In genomic region chr5:24388448-24388847, GRCh38 we compare ENCODE assay signal across 33 cellular contexts.
DNase-seq lines count a peak whose midpoint lies in the region; ATAC-seq, FAIRE-seq and TF ChIP-seq lines count a peak whose summit lies in the region.
"Had no signal": no experiment of that assay in that cellular context is flagged by ENCODE, and none has a peak within 500 bp of the region (broad histone marks: within the 10 kb centered on the region; RNA-seq: fewer than 3 reads in every experiment).

No MANE protein-coding gene starts in this region.

- H4K91ac ChIP-seq in trophoblast cell (ENCODE audit: low read depth, low read length) = peak overlapping the region; percentile 39

- BruUV-seq in HepG2 (replicated peaks; lab: Mats Ljungman, UMichigan) = no TSS peak

- H3K4ac ChIP-seq in trophoblast cell (ENCODE audit: low read depth, low read length) = peak overlapping the region; percentile 7

- H2BK120ac ChIP-seq in trophoblast cell (ENCODE audit: insufficient read depth, low read length, poor library complexity) = no peak overlapping the region

- ATAC-seq in HepG2 (peak; percentile 56), right lobe of liver (no peak), GM18861 (IDR thresholded peaks at IDR 0.05; ENCODE audit: unreplicated experiment) (no peak), HG02642 (IDR thresholded peaks at IDR 0.05; ENCODE audit: poor library complexity, unreplicated experiment) (no peak)
- ATAC-seq: A549; CD8-positive, alpha-beta T cell had no signal

- no peak for TF ChIP-seq POLR2A in HepG2 (IDR thresholded peaks at IDR 0.05; ENCODE audit: insufficient read depth in 1 of 2, low read depth in 2 of 2, low read length in 2 of 2)
- TF ChIP-seq POLR2A in right lobe of liver (IDR thresholded peaks at IDR 0.05) = no peak

- WGBS in HepG2 (ENCODE audit: low lambda C conversion rate) = 27% methylated on average over 2 of the region's 5 CpGs
- WGBS in right lobe of liver (ENCODE audit: insufficient coverage, low coverage, low lambda C conversion rate, missing lambda C conversion rate) = 84% methylated on average over 5 of the region's 5 CpGs
- no CpG with 5 or more reads among the region's 5 CpGs for WGBS in trophoblast cell (ENCODE audit: extremely low coverage, insufficient coverage, insufficient read length)

- no peak overlapping the region for H2AK5ac ChIP-seq in trophoblast cell (ENCODE audit: low read length)

- peak overlapping the region; percentile 55 for H2BK12ac ChIP-seq in trophoblast cell (ENCODE audit: low read length)

- no peaks in the 10 kb centered on the region for H4K20me1 ChIP-seq in HepG2 (ENCODE audit: insufficient read depth, low read length)
- H4K20me1 ChIP-seq: BLaER1; BLaER1 treated with 17β-estradiol and CSF1 and Interleukin-3, amounts not matched to agents 10 nM and 100 nM had no signal

- no peak for TF ChIP-seq RAD21 in HepG2 (CRISPR knock-in tag; IDR thresholded peaks at IDR 0.05)

- H3K27ac ChIP-seq in HepG2 (ENCODE audit: extremely low read length, insufficient read depth, low read length) = no peak overlapping the region
- no peak overlapping the region for H3K27ac ChIP-seq in right lobe of liver
- no peak overlapping the region for H3K27ac ChIP-seq in HEK293 (ENCODE audit: extremely low read depth, low read depth, low read length)
- no peak overlapping the region for H3K27ac ChIP-seq in trophoblast cell (ENCODE audit: low read depth, low read length)
- H3K27ac ChIP-seq: 22Rv1; A549; BLaER1; BLaER1 treated with 17β-estradiol and CSF1 and Interleukin-3, amounts not matched to agents 10 nM and 100 nM; C4-2B had no signal

- no peak overlapping the region for H2BK5ac ChIP-seq in trophoblast cell (ENCODE audit: low read depth, low read length, poor library complexity)

- intact Hi-C loops in HepG2 (cut with micrococcal nuclease; ENCODE audit: unreplicated experiment) (no loop called here), right lobe of liver (cut with DNase I) (no loop called here)

- H3K4me3 ChIP-seq in HepG2 (replicated peaks in 1 of 3; ENCODE audit: insufficient read depth in 1 of 3, low read depth in 2 of 3, low read length in 3 of 3) (no peak overlapping the region), right lobe of liver (no peak overlapping the region), HEK293 (ENCODE audit: low read depth, low read length) (no peak overlapping the region), trophoblast cell (ENCODE audit: low read depth, low read length) (no peak overlapping the region)
- H3K4me3 ChIP-seq: A549; BLaER1; BLaER1 treated with 17β-estradiol and CSF1 and Interleukin-3, amounts not matched to agents 10 nM and 100 nM had no signal

- POLR2A ChIA-PET in HepG2 (lab: Yijun Ruan, JAX) = no interaction called here
- POLR2A ChIA-PET in HEK293 (lab: Yijun Ruan, JAX) = no interaction called here

- TF ChIP-seq EP300 in HepG2 (IDR thresholded peaks at IDR 0.05; ENCODE audit: low read depth in 2 of 2, low read length in 2 of 2) = no peak
- no peak for TF ChIP-seq EP300 in HepG2 (CRISPR knock-in tag; IDR thresholded peaks at IDR 0.05; ENCODE audit: borderline replicate concordance)

- H3K9me3 ChIP-seq in HepG2 (ENCODE audit: low read length) = peaks cover 3% of the 10 kb centered on the region; the same call in 1 of the 2 replicates
- H3K9me3 ChIP-seq in right lobe of liver = peaks cover 0 to 4% (median 0%) of the 10 kb centered on the region in 4 donors
- no peaks in the 10 kb centered on the region for H3K9me3 ChIP-seq in HEK293 (ENCODE audit: control insufficient read depth, insufficient read depth, low read depth, low read length)
- peaks cover 2% of the 10 kb centered on the region for H3K9me3 ChIP-seq in trophoblast cell (ENCODE audit: insufficient read depth, low read depth, low read length)
- H3K9me3 ChIP-seq: A549, BE2C, Caco-2 had no signal

- H3K23ac ChIP-seq in trophoblast cell (ENCODE audit: low read length) = no peak overlapping the region

- H3K36me3 ChIP-seq in HepG2 (replicated peaks in 1 of 2; ENCODE audit: control insufficient read depth in 1 of 2, insufficient read depth in 2 of 2, low read length in 2 of 2) (no peaks in the 10 kb centered on the region), right lobe of liver (no peaks in the 10 kb centered on the region), HEK293 (ENCODE audit: control insufficient read depth in 2 of 2, insufficient read depth in 1 of 2, low read length in 2 of 2) (no peaks in the 10 kb centered on the region), trophoblast cell (ENCODE audit: control insufficient read depth in 1 of 2, insufficient read depth in 2 of 2, low read length in 2 of 2) (peaks cover 4 to 8% of the 10 kb centered on the region in 2 experiments)
- H3K36me3 ChIP-seq: BE2C; BLaER1; BLaER1 treated with 17β-estradiol and CSF1 and Interleukin-3, amounts not matched to agents 10 nM and 100 nM had no signal

- no peaks in the 10 kb centered on the region for H3K4me1 ChIP-seq in HepG2 (ENCODE audit: insufficient read depth, low read length)
- no peaks in the 10 kb centered on the region for H3K4me1 ChIP-seq in right lobe of liver
- no peaks in the 10 kb centered on the region for H3K4me1 ChIP-seq in HEK293 (ENCODE audit: control insufficient read depth, insufficient read depth, low read length)
- peaks cover 6 to 8% of the 10 kb centered on the region in 2 experiments for H3K4me1 ChIP-seq in trophoblast cell (ENCODE audit: control insufficient read depth in 1 of 2, insufficient read depth in 2 of 2, low read length in 2 of 2)
- H3K4me1 ChIP-seq: A549; BLaER1; BLaER1 treated with 17β-estradiol and CSF1 and Interleukin-3, amounts not matched to agents 10 nM and 100 nM; Caco-2 had no signal

- DNase-seq in HepG2 (ENCODE audit: low spot score) = peak; percentile 10
- no peak for DNase-seq in right lobe of liver
- DNase-seq in trophoblast cell = no peak
- DNase-seq: 8988T; ACHN; AML-193; BE2C; C1 segment of cervical spinal cord; Caco-2; Calu3; CD4-positive, alpha-beta memory T cell; CD4-positive, alpha-beta T cell; CD4-positive, CD25-positive, alpha-beta regulatory T cell; CD8-positive, alpha-beta memory T cell; CD8-positive, alpha-beta T cell; COR-L47; DMS 273 treated with DMSO at 0.1 percent for 48 hours; DMS153; DMS53; DMS79; DMS79 treated with DMSO at 0.1 percent for 48 hours; DND-41; EL had no signal

- H3K79me1 ChIP-seq in trophoblast cell (ENCODE audit: low read length) = peaks cover 19% of the 10 kb centered on the region

- peak overlapping the region; percentile 18 for H3K18ac ChIP-seq in trophoblast cell (ENCODE audit: low read length)

- H3K79me2 ChIP-seq in HepG2 (ENCODE audit: insufficient read depth, low read length) (no peaks in the 10 kb centered on the region), trophoblast cell (ENCODE audit: control insufficient read depth, insufficient read depth, low read length, poor library complexity) (no peaks in the 10 kb centered on the region)

- no peak for FAIRE-seq in HepG2 (lab: Jason Lieb, UNC)
- FAIRE-seq: A204.1, A549, D721Med had no signal

- CTCF ChIA-PET in HepG2 (lab: Yijun Ruan, JAX; ENCODE audit: low intra/inter-chr PET ratio, low total read pairs) = no interaction called here
- CTCF ChIA-PET in HEK293 (lab: Yijun Ruan, JAX) = no interaction called here

- no peak overlapping the region for H3K14ac ChIP-seq in trophoblast cell (ENCODE audit: low read length)

- no peak overlapping the region for H3K4me2 ChIP-seq in HepG2 (ENCODE audit: low read depth, low read length)
- H3K4me2 ChIP-seq in trophoblast cell (ENCODE audit: low read length) = no peak overlapping the region
- H3K4me2 ChIP-seq: A549; BLaER1; BLaER1 treated with 17β-estradiol and CSF1 and Interleukin-3, amounts not matched to agents 10 nM and 100 nM had no signal

- TF ChIP-seq CTCF in HepG2 (CRISPR knock-in tag; IDR thresholded peaks at IDR 0.05) (no peak), right lobe of liver (IDR thresholded peaks at IDR 0.05) (no peak), HEK293 (tag by site-specific recombination; IDR thresholded peaks at IDR 0.05) (no peak)

- in situ Hi-C loops in HepG2 (cut with HindIII; ENCODE audit: extremely low pct_ligation_motif_present, low pct_unique_long_range_greater_than_20kb) = no loop called here

- H4K8ac ChIP-seq in trophoblast cell (ENCODE audit: low read depth, low read length) = no peak overlapping the region

- no peak overlapping the region for H2AFZ ChIP-seq in HepG2 (ENCODE audit: low read length)
- H2AFZ ChIP-seq in trophoblast cell (ENCODE audit: insufficient read depth, low read length, poor library complexity) = no peak overlapping the region

- H3K9ac ChIP-seq in HepG2 (ENCODE audit: insufficient read depth, low read depth, low read length) (no peak overlapping the region), trophoblast cell (ENCODE audit: low read length) (no peak overlapping the region)
- H3K9ac ChIP-seq: BLaER1; BLaER1 treated with 17β-estradiol and CSF1 and Interleukin-3, amounts not matched to agents 10 nM and 100 nM had no signal

- no peak overlapping the region for H4K12ac ChIP-seq in trophoblast cell (ENCODE audit: low read depth, low read length)

- H3K27me3 ChIP-seq in HepG2 (ENCODE audit: control insufficient read depth in 1 of 2, insufficient read depth in 2 of 2, low read length in 2 of 2) = no peaks in the 10 kb centered on the region
- no peaks in the 10 kb centered on the region for H3K27me3 ChIP-seq in right lobe of liver
- no peaks in the 10 kb centered on the region for H3K27me3 ChIP-seq in trophoblast cell (ENCODE audit: insufficient read depth, low read length)
- H3K27me3 ChIP-seq: BE2C; BLaER1; BLaER1 treated with 17β-estradiol and CSF1 and Interleukin-3, amounts not matched to agents 10 nM and 100 nM had no signal

TF ChIP-seq in HEK293, 187 proteins besides CTCF, POLR2A, EP300 and RAD21:
- peak; percentile 54; the same call in 1 of the 2 replicates for TF ChIP-seq SCRT2 (tag by site-specific recombination; IDR thresholded peaks at IDR 0.05)
- TF ChIP-seq ZNF19 (tag by site-specific recombination; IDR thresholded peaks at IDR 0.05; ENCODE audit: low read depth) = no peak
- no peak for TF ChIP-seq FEZF1 (tag by site-specific recombination; IDR thresholded peaks at IDR 0.05)
- TF ChIP-seq ZBTB8A (tag by site-specific recombination; IDR thresholded peaks at IDR 0.05) = no peak
- no peak for TF ChIP-seq GLIS1 (tag by site-specific recombination; IDR thresholded peaks at IDR 0.05)
